8 cellular contexts compared by ENCODE assay signal in genomic region chr7:23680417-23681405, GRCh38. TPM values are rescaled to one million over a fixed set of nuclear protein-coding genes. Genes with fewer than 3 reads are reported as not detected.
DNase-seq lines count a peak whose midpoint lies in the region; ATAC-seq and TF ChIP-seq lines count a peak whose summit lies in the region.

No MANE protein-coding gene starts in this region.

- H3K4me1 ChIP-seq in left lung: peaks cover 0 to 17% of the 10 kb centered on the region in 2 donors

- H3K27me3 ChIP-seq in dorsolateral prefrontal cortex: no peaks in the 10 kb centered on the region
- H3K27me3 ChIP-seq in left lung: no peaks in the 10 kb centered on the region

- H3K4me3 Mint-ChIP-seq in activated CD4-positive, alpha-beta T cell treated with anti-CD3 and anti-CD28 coated beads for 36 hours: peak overlapping the region; percentile 85

- peak overlapping the region; percentile 68 to 100 (median 93) for H3K27ac ChIP-seq in dorsolateral prefrontal cortex
- peak overlapping the region; percentile 60 to 82 for H3K27ac ChIP-seq in left lung

- H3K27ac Mint-ChIP-seq in activated CD4-positive, alpha-beta T cell treated with anti-CD3 and anti-CD28 coated beads for 36 hours: peak overlapping the region; percentile 76

- DNase-seq in DMS79 treated with DMSO at 0.1 percent for 48 hours (lab: John Stamatoyannopoulos, UW) (peak; percentile 84), NAMALWA (ENCODE audit: low spot score) (peak; percentile 35), dorsolateral prefrontal cortex (peak; percentile 38 to 74 (median 63)), left lung (peak; percentile 69 to 86)
- DNase-seq in activated CD4-positive, alpha-beta T cell treated with anti-CD3 and anti-CD28 coated beads for 36 hours: peak; percentile 66
- peak; percentile 43 for DNase-seq in stimulated activated CD4-positive, alpha-beta T cell treated with anti-CD3 and anti-CD28 coated beads, Interleukin-1b, Interleukin-23, amount 100 ng/mL, for 48 hours

- H3K36me3 Mint-ChIP-seq in activated CD4-positive, alpha-beta T cell treated with anti-CD3 and anti-CD28 coated beads for 36 hours (ENCODE audit: low read depth): no peaks in the 10 kb centered on the region

- H3K4me3 ChIP-seq in dorsolateral prefrontal cortex: peak overlapping the region; percentile 65 to 99 (median 92)
- peak overlapping the region; percentile 78 to 81 for H3K4me3 ChIP-seq in left lung

- no peaks in the 10 kb centered on the region for H3K9me3 Mint-ChIP-seq in activated CD4-positive, alpha-beta T cell treated with anti-CD3 and anti-CD28 coated beads for 36 hours (ENCODE audit: low read depth)

- intact Hi-C loops in activated CD4-positive, alpha-beta T cell treated with anti-CD3 and anti-CD28 coated beads for 36 hours (cut with DNase I, micrococcal nuclease): loop anchor here (1.0 to 10.0 kb wide), 6 partner anchors 83 to 894 kb away; partner anchors contain the start of genes CCDC126 (in 1 of the 2), KLHL7 (in 1 of the 2), NUP42 (in 1 of the 2) and PALS2 (in 1 of the 2)
- intact Hi-C loops in dorsolateral prefrontal cortex (cut with DNase I): loop anchor here (1.0 to 2.0 kb wide), 4 partner anchors 30 to 148 kb away; partner anchors contain the start of genes CCDC126 (in 2 of the 2) and STK31 (in 1 of the 2)
- intact Hi-C loops in left lung (cut with DNase I): no loop called here

- CTCF ChIA-PET in activated CD4-positive, alpha-beta T cell treated with anti-CD3 and anti-CD28 coated beads for 36 hours (lab: Charles Lee): interaction anchor here (0.8 to 2.3 kb wide), 5 partner anchors 10 to 496 kb away, joined by 3 to 9 read pairs (median 3); no protein-coding TSS in a partner anchor

- TF ChIP-seq CTCF in dorsolateral prefrontal cortex (IDR thresholded peaks at IDR 0.05 in 54 of 56, conservative IDR thresholded peaks at IDR 0.05 in 2 of 56; ENCODE audit: low read depth in 1 of 56, partially characterized antibody in 56 of 56) (no peak), left lung (IDR thresholded peaks at IDR 0.05) (no peak)

- ATAC-seq in GM21786 (IDR thresholded peaks at IDR 0.05; ENCODE audit: unreplicated experiment) (peak; percentile 41), left lung (peak; percentile 88), GM18858 (IDR thresholded peaks at IDR 0.05; ENCODE audit: unreplicated experiment) (no peak)
- ATAC-seq in activated CD4-positive, alpha-beta T cell treated with anti-CD3 and anti-CD28 coated beads for 36 hours: peak; percentile 43

- H3K36me3 ChIP-seq in left lung: no peaks in the 10 kb centered on the region

- no peaks in the 10 kb centered on the region for H3K27me3 Mint-ChIP-seq in activated CD4-positive, alpha-beta T cell treated with anti-CD3 and anti-CD28 coated beads for 36 hours

- H3K4me1 Mint-ChIP-seq in activated CD4-positive, alpha-beta T cell treated with anti-CD3 and anti-CD28 coated beads for 36 hours: peaks cover 8% of the 10 kb centered on the region

- no peaks in the 10 kb centered on the region for H3K9me3 ChIP-seq in left lung

- POLR2A ChIA-PET in activated CD4-positive, alpha-beta T cell treated with anti-CD3 and anti-CD28 coated beads for 36 hours (lab: Charles Lee): interaction anchor here (0.6 kb wide), 1 partner anchor 49 kb away, joined by 3 read pairs; no protein-coding TSS in a partner anchor

RNA-seq across cellular contexts. Expression of gene FAM221A, which starts 0.7 kb away (rescaled TPM):
- total RNA-seq in activated CD4-positive, alpha-beta T cell treated with anti-CD3 and anti-CD28 coated beads for 36 hours: 1 to 10 TPM; 5.3 to 8.1 TPM
- total RNA-seq in dorsolateral prefrontal cortex (10 to 100 TPM; 10.1 to 49.8 (median 22.1) TPM), left lung (1 to 10 TPM; 7.6 to 9.3 TPM)

RNA-seq across cellular contexts. Expression of gene STK31, which starts 29.3 kb away (rescaled TPM):
- total RNA-seq in activated CD4-positive, alpha-beta T cell treated with anti-CD3 and anti-CD28 coated beads for 36 hours: under 1 TPM in 1 of 2 experiments, not detected in 1; 0.18 TPM
- total RNA-seq in dorsolateral prefrontal cortex (1 to 10 TPM in 109 of 120 experiments, under 1 TPM in 11; 0.29 to 6.9 (median 2.1) TPM), left lung (1 to 10 TPM; 1.3 to 1.4 TPM)

Comparison
In these comparisons a context has a peak if more than half of its experiments do, and no peak if none do; other contexts are left out.
1. intact Hi-C loops: an anchor here in activated CD4-positive, alpha-beta T cell treated with anti-CD3 and anti-CD28 coated beads for 36 hours (1.0 to 10.0 kb wide) and dorsolateral prefrontal cortex (1.0 to 2.0 kb wide); none called in left lung.